In genomic region chr12:108333898-108334699, GRCh38 we compare ENCODE assay signal across 1 cellular context.
TF ChIP-seq lines count a peak whose summit lies in the region.

No MANE protein-coding gene starts in this region.

TF ChIP-seq in GM12878, 131 proteins besides CTCF, POLR2A, EP300 and RAD21 (continued from another document):
- TF ChIP-seq MEF2B (IDR thresholded peaks at IDR 0.05; ENCODE audit: partially characterized antibody, poor library complexity, severe bottlenecking) (peak; percentile 88), IKZF1 (conservative IDR thresholded peaks at IDR 0.05) (peak; percentile 81), ZNF24 (IDR thresholded peaks at IDR 0.05) (peak; percentile 85), NFIC (IDR thresholded peaks at IDR 0.05; ENCODE audit: low read depth, low read length) (peak; percentile 87), POLR2AphosphoS5 (IDR thresholded peaks at IDR 0.05; ENCODE audit: low read length) (peak; percentile 70), ZNF687 (IDR thresholded peaks at IDR 0.05) (no peak), HDGF (IDR thresholded peaks at IDR 0.05) (0 out of 2 replicates have a peak, but pooled peaks have one; percentile 46), ZNF217 (IDR thresholded peaks at IDR 0.05) (no peak), ZBED1 (IDR thresholded peaks at IDR 0.05; ENCODE audit: borderline replicate concordance) (peak; percentile 61; the same call in 1 of the 2 replicates), IRF4 (IDR thresholded peaks at IDR 0.05; ENCODE audit: low read depth, low read length) (peak; percentile 71; the same call in 1 of the 2 replicates), EGR1 (IDR thresholded peaks at IDR 0.05; ENCODE audit: borderline replicate concordance in 1 of 2, low read depth in 2 of 2, low read length in 2 of 2) (peak in 1 of 2 experiments; percentile 25; a peak in 1 of 3 replicates), TAF1 (IDR thresholded peaks at IDR 0.05; ENCODE audit: borderline replicate concordance, low read depth, low read length) (peak; percentile 34; the same call in 1 of the 2 replicates), POU2F2 (IDR thresholded peaks at IDR 0.05; ENCODE audit: borderline replicate concordance, low read depth, low read length) (peak; percentile 75; the same call in 1 of the 3 replicates), JUNB (IDR thresholded peaks at IDR 0.05) (peak; percentile 68), NKRF (conservative IDR thresholded peaks at IDR 0.05) (no peak), DPF2 (IDR thresholded peaks at IDR 0.05) (peak; percentile 56; the same call in 1 of the 2 replicates), SMARCA5 (IDR thresholded peaks at IDR 0.05) (peak; percentile 45; the same call in 1 of the 2 replicates), TCF3 (IDR thresholded peaks at IDR 0.05; ENCODE audit: borderline replicate concordance, insufficient read depth, low read depth, low read length) (peak; percentile 96), STAT1 (conservative IDR thresholded peaks at IDR 0.05) (0 out of 2 replicates have a peak, but pooled peaks have one; percentile 47), RUNX3 (IDR thresholded peaks at IDR 0.05; ENCODE audit: low read length) (peak; percentile 84), IKZF2 (IDR thresholded peaks at IDR 0.05) (peak; percentile 78 to 80), HCFC1 (IDR thresholded peaks at IDR 0.05; ENCODE audit: low read length) (peak; percentile 13; the same call in 1 of the 2 replicates), CBFB (IDR thresholded peaks at IDR 0.05; ENCODE audit: low read depth) (0 out of 2 replicates have a peak, but pooled peaks have one; percentile 54), MTA2 (IDR thresholded peaks at IDR 0.05; ENCODE audit: low read depth) (peak; percentile 40; the same call in 1 of the 2 replicates), FOXM1 (IDR thresholded peaks at IDR 0.05; ENCODE audit: low read depth, low read length) (peak; percentile 82; the same call in 1 of the 2 replicates), ZNF592 (IDR thresholded peaks at IDR 0.05) (no peak), BCL3 (IDR thresholded peaks at IDR 0.05; ENCODE audit: borderline replicate concordance, insufficient read depth, low read depth, low read length, poor library complexity, severe bottlenecking) (peak; percentile 92), CREM (IDR thresholded peaks at IDR 0.05; ENCODE audit: low read depth) (peak; percentile 39; the same call in 1 of the 2 replicates), SIX5 (IDR thresholded peaks at IDR 0.05; ENCODE audit: low read depth, low read length, severe bottlenecking) (no peak), ETV6 (conservative IDR thresholded peaks at IDR 0.05 in 1 of 2, IDR thresholded peaks at IDR 0.05 in 1 of 2; ENCODE audit: borderline replicate concordance in 1 of 2, low read depth in 1 of 2) (peak in 1 of 2 experiments; percentile 68; a peak in 1 of 4 replicates), BHLHE40 (IDR thresholded peaks at IDR 0.05; ENCODE audit: borderline replicate concordance in 1 of 2, low read depth in 2 of 2, low read length in 1 of 2) (peak in 1 of 2 experiments; percentile 49; a peak in 2 of 4 replicates), ZBTB40 (IDR thresholded peaks at IDR 0.05; ENCODE audit: borderline replicate concordance) (no peak), MTA3 (IDR thresholded peaks at IDR 0.05; ENCODE audit: borderline replicate concordance, low read length) (peak; percentile 67; the same call in 1 of the 2 replicates), PAX5 (IDR thresholded peaks at IDR 0.05; ENCODE audit: borderline replicate concordance, low read depth, low read length) (no peak; the same call in 1 of the 2 replicates), SP1 (IDR thresholded peaks at IDR 0.05; ENCODE audit: low read depth, low read length) (peak; percentile 54), EED (IDR thresholded peaks at IDR 0.05; ENCODE audit: low read depth) (peak; percentile 94), SMC3 (IDR thresholded peaks at IDR 0.05; ENCODE audit: borderline replicate concordance, low read length) (no peak), CBX5 (IDR thresholded peaks at IDR 0.05; ENCODE audit: low read depth) (0 out of 2 replicates have a peak, but pooled peaks have one; percentile 51), CREB1 (IDR thresholded peaks at IDR 0.05; ENCODE audit: low read depth) (peak; percentile 16; the same call in 1 of the 2 replicates), ZNF622 (IDR thresholded peaks at IDR 0.05) (no peak), TBL1XR1 (IDR thresholded peaks at IDR 0.05; ENCODE audit: low read depth, low read length) (0 out of 2 replicates have a peak, but pooled peaks have one; percentile 46)
- TF ChIP-seq, protein P1, sequence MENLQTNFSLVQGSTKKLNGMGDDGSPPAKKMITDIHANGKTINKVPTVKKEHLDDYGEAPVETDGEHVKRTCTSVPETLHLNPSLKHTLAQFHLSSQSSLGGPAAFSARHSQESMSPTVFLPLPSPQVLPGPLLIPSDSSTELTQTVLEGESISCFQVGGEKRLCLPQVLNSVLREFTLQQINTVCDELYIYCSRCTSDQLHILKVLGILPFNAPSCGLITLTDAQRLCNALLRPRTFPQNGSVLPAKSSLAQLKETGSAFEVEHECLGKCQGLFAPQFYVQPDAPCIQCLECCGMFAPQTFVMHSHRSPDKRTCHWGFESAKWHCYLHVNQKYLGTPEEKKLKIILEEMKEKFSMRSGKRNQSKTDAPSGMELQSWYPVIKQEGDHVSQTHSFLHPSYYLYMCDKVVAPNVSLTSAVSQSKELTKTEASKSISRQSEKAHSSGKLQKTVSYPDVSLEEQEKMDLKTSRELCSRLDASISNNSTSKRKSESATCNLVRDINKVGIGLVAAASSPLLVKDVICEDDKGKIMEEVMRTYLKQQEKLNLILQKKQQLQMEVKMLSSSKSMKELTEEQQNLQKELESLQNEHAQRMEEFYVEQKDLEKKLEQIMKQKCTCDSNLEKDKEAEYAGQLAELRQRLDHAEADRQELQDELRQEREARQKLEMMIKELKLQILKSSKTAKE (IDR thresholded peaks at IDR 0.05; ENCODE audit: low read depth, poor library complexity, severe bottlenecking), result peak; percentile 16
- TF ChIP-seq, protein P2, sequence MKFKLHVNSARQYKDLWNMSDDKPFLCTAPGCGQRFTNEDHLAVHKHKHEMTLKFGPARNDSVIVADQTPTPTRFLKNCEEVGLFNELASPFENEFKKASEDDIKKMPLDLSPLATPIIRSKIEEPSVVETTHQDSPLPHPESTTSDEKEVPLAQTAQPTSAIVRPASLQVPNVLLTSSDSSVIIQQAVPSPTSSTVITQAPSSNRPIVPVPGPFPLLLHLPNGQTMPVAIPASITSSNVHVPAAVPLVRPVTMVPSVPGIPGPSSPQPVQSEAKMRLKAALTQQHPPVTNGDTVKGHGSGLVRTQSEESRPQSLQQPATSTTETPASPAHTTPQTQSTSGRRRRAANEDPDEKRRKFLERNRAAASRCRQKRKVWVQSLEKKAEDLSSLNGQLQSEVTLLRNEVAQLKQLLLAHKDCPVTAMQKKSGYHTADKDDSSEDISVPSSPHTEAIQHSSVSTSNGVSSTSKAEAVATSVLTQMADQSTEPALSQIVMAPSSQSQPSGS (IDR thresholded peaks at IDR 0.05; ENCODE audit: low read length), result peak; percentile 89; the same call in 1 of the 2 replicates
